Comparison of ENCODE assay signal across 1 cellular context in the genomic region with DNA sequence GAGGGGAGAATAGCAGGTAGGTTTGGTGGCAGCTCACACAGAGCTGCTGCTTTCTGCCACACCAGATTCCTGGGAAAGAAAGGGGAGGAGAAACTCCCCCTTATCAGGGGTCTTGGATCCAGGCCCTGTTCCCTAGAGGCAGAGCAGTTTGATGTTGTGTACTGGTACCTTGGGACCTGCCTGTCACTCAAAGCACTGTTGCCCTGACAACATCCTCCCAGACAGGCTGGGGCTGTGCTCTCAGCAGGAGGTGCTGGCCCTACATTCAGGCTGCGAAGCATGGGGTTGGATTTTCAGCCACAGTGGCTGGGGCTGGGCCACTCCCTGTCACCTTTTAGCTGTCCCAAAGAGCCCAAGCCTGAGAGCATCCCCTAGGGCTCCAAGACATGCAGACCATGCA.
TF ChIP-seq lines count a peak whose summit lies in the region.

No MANE protein-coding gene starts in this region.

TF ChIP-seq in GM12878, 131 proteins besides CTCF, POLR2A, EP300 and RAD21 (continued from another document):
- TF ChIP-seq, protein P1, sequence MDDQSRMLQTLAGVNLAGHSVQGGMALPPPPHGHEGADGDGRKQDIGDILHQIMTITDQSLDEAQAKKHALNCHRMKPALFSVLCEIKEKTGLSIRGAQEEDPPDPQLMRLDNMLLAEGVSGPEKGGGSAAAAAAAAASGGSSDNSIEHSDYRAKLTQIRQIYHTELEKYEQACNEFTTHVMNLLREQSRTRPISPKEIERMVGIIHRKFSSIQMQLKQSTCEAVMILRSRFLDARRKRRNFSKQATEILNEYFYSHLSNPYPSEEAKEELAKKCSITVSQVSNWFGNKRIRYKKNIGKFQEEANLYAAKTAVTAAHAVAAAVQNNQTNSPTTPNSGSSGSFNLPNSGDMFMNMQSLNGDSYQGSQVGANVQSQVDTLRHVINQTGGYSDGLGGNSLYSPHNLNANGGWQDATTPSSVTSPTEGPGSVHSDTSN (IDR thresholded peaks at IDR 0.05; ENCODE audit: insufficient replicate concordance, low read depth, low read length): peak; percentile 59
- TF ChIP-seq, protein P2, sequence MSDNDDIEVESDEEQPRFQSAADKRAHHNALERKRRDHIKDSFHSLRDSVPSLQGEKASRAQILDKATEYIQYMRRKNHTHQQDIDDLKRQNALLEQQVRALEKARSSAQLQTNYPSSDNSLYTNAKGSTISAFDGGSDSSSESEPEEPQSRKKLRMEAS (IDR thresholded peaks at IDR 0.05; ENCODE audit: low read depth, low read length): no peak
